In the genomic region with DNA sequence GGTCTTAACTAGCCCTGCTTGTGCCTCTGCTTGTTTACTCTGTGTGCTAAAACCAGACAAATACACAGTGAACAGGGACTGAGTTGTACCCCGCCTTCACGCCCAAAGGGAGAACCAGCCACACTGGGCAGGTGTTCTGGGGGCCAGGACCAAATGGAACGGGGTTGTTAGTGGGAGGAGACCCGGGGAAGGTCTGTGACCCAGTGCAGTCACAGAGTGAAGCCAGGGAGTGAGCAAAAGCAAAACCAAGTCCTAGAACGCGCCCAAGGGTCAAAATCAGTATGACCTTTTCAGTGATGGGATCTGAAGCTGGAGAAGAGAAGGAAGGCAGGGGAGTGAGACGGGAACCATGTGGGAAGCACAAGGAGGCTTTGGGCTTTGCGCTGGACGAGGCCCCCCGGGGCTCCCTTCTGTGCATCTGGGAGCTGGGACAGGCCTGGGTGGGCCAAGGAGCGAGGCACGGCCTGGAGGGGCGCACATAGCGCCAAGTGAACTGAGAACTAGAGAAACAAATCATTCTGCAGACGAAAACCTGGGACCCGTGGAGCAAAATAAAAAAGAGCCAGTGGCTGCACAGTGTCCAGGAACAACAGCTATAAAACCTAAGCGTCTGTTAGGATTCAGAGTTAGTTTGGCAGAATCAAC, we compare ENCODE assay signal across 17 cellular contexts.
A peak's percentile ranks its signal among the peaks of the same experiment; 100 is the strongest.
DNase-seq lines count a peak whose midpoint lies in the region; ATAC-seq and TF ChIP-seq lines count a peak whose summit lies in the region.
"Had no signal": no experiment of that assay in that cellular context is flagged by ENCODE, and none has a peak within 500 bp of the region (broad histone marks: within the 10 kb centered on the region; RNA-seq: fewer than 3 reads in every experiment).

No MANE protein-coding gene starts in this region.

- H3K27ac ChIP-seq in RWPE2 (ENCODE audit: poor library complexity, severe bottlenecking): no peak overlapping the region
- no peak overlapping the region for H3K27ac ChIP-seq in esophagus muscularis mucosa (replicated peaks in 1 of 4)
- no peak overlapping the region for H3K27ac ChIP-seq in neuronal stem cell (replicated peaks; ENCODE audit: low read length)
- H3K27ac ChIP-seq in dorsolateral prefrontal cortex: no peak overlapping the region
- H3K27ac ChIP-seq: 22Rv1, A549, C4-2B, HL-60 had no signal

- intact Hi-C loops in esophagus muscularis mucosa (cut with DNase I) (no loop called here), dorsolateral prefrontal cortex (cut with DNase I) (no loop called here)

- H3K18ac ChIP-seq in neuronal stem cell (ENCODE audit: low read length): no peak overlapping the region

- no peak overlapping the region for H4K91ac ChIP-seq in neuronal stem cell (ENCODE audit: low read depth, low read length, poor library complexity)

- H3K4me1 ChIP-seq in RWPE2 (ENCODE audit: insufficient read depth, poor library complexity, severe bottlenecking) (peaks cover 4% of the 10 kb centered on the region), esophagus muscularis mucosa (no peaks in the 10 kb centered on the region), neuronal stem cell (ENCODE audit: control insufficient read depth in 2 of 2, insufficient read depth in 1 of 2, low read depth in 1 of 2, low read length in 2 of 2) (no peaks in the 10 kb centered on the region)
- H3K4me1 ChIP-seq: A549, Caco-2 had no signal

- ATAC-seq in activated naive CD8-positive, alpha-beta T cell treated with anti-CD3 and anti-CD28 coated beads, Interleukin-2, amount 50 U/mL, for 24 hours: no peak
- 0 out of 3 replicates have a peak, but pooled peaks have one; percentile 19 for ATAC-seq in RWPE2 (ENCODE audit: low read depth)
- ATAC-seq: GM23338 had no signal

- WGBS in esophagus muscularis mucosa: 88% methylated on average over 17 of the region's 17 CpGs
- no CpG with 5 or more reads among the region's 17 CpGs for WGBS in neuronal stem cell (ENCODE audit: extremely low coverage in 2 of 2, insufficient read length in 2 of 2, insufficient replicate concordance in 1 of 2), 2 donors

- no peak overlapping the region for H2BK12ac ChIP-seq in neuronal stem cell (ENCODE audit: low read length)

- H2AK5ac ChIP-seq in neuronal stem cell (ENCODE audit: low read depth, low read length): no peak overlapping the region

- no peaks in the 10 kb centered on the region for H3K27me3 ChIP-seq in RWPE2 (ENCODE audit: insufficient read depth, poor library complexity, severe bottlenecking)
- no peaks in the 10 kb centered on the region for H3K27me3 ChIP-seq in esophagus muscularis mucosa
- no peaks in the 10 kb centered on the region for H3K27me3 ChIP-seq in neuronal stem cell (ENCODE audit: control insufficient read depth in 3 of 3, insufficient read depth in 3 of 3, low read depth in 1 of 3, low read length in 3 of 3)
- H3K27me3 ChIP-seq in dorsolateral prefrontal cortex: no peaks in the 10 kb centered on the region

- no peak overlapping the region for H3K4me2 ChIP-seq in neuronal stem cell (ENCODE audit: insufficient read depth, low read length, poor library complexity, severe bottlenecking)
- H3K4me2 ChIP-seq: A549, GM23338 had no signal

- H3K4ac ChIP-seq in neuronal stem cell (ENCODE audit: low read length): no peak overlapping the region

- no peak for TF ChIP-seq POLR2A in esophagus muscularis mucosa (IDR thresholded peaks at IDR 0.05; ENCODE audit: low read depth)

- H3K27ac Mint-ChIP-seq in activated naive CD8-positive, alpha-beta T cell: peak overlapping the region; percentile 64
- no peak overlapping the region for H3K27ac Mint-ChIP-seq in activated naive CD8-positive, alpha-beta T cell treated with anti-CD3 and anti-CD28 coated beads, Interleukin-2, amount 50 U/mL, for 24 hours
- H3K27ac Mint-ChIP-seq: CD4-positive, alpha-beta T cell; GM23338 had no signal

- peak overlapping the region; percentile 19 for H2BK5ac ChIP-seq in neuronal stem cell (ENCODE audit: low read length)

- H3K27me3 Mint-ChIP-seq in activated naive CD8-positive, alpha-beta T cell: no peaks in the 10 kb centered on the region
- no peaks in the 10 kb centered on the region for H3K27me3 Mint-ChIP-seq in activated naive CD8-positive, alpha-beta T cell treated with anti-CD3 and anti-CD28 coated beads, Interleukin-2, amount 50 U/mL, for 24 hours
- H3K27me3 Mint-ChIP-seq: CD4-positive, alpha-beta T cell had no signal

- no peak for TF ChIP-seq EP300 in esophagus muscularis mucosa (IDR thresholded peaks at IDR 0.05)

- no peaks in the 10 kb centered on the region for H3K79me1 ChIP-seq in neuronal stem cell (ENCODE audit: low read depth, low read length)

- no peak overlapping the region for H2BK120ac ChIP-seq in neuronal stem cell (ENCODE audit: low read depth, low read length)

- no peak overlapping the region for H3K23ac ChIP-seq in neuronal stem cell (ENCODE audit: low read depth, low read length, poor library complexity)

- TF ChIP-seq CTCF in RWPE2 (IDR thresholded peaks at IDR 0.05; ENCODE audit: poor library complexity, severe bottlenecking): no peak
- TF ChIP-seq CTCF in esophagus muscularis mucosa (IDR thresholded peaks at IDR 0.05): no peak
- TF ChIP-seq CTCF in dorsolateral prefrontal cortex (IDR thresholded peaks at IDR 0.05 in 54 of 56, conservative IDR thresholded peaks at IDR 0.05 in 2 of 56; ENCODE audit: low read depth in 1 of 56, partially characterized antibody in 56 of 56): no peak

- no peak overlapping the region for H3K14ac ChIP-seq in neuronal stem cell (ENCODE audit: low read length)

- H3K9me3 Mint-ChIP-seq in activated naive CD8-positive, alpha-beta T cell (ENCODE audit: low read depth): no peaks in the 10 kb centered on the region
- H3K9me3 Mint-ChIP-seq in activated naive CD8-positive, alpha-beta T cell treated with anti-CD3 and anti-CD28 coated beads, Interleukin-2, amount 50 U/mL, for 24 hours: peaks cover 10% of the 10 kb centered on the region

- H3K36me3 ChIP-seq in RWPE2 (ENCODE audit: low read depth) (no peaks in the 10 kb centered on the region), esophagus muscularis mucosa (no peaks in the 10 kb centered on the region), neuronal stem cell (replicated peaks in 1 of 2; ENCODE audit: control insufficient read depth in 2 of 2, insufficient read depth in 2 of 2, low read length in 2 of 2) (no peaks in the 10 kb centered on the region)

- DNase-seq in activated naive CD8-positive, alpha-beta T cell treated with anti-CD3 and anti-CD28 coated beads, Interleukin-2, amount 50 U/mL, for 24 hours: no peak
- DNase-seq in RWPE2 (ENCODE audit: low spot score) (no peak), esophagus muscularis mucosa (ENCODE audit: extremely low spot score) (peak; percentile 86), neuronal stem cell (ENCODE audit: low spot score) (no peak), dorsolateral prefrontal cortex (no peak), NCI-H2171 treated with DMSO at 0.1 percent for 48 hours (lab: John Stamatoyannopoulos, UW) (no peak), NCI-H526 (lab: John Stamatoyannopoulos, UW) (no peak)
- DNase-seq: AML-193; Caco-2; CD4-positive, alpha-beta T cell; HCEC 1CT had no signal

- H3K9me3 ChIP-seq in RWPE2 (ENCODE audit: severe bottlenecking) (no peaks in the 10 kb centered on the region), esophagus muscularis mucosa (peaks cover 0 to 5% (median 0%) of the 10 kb centered on the region in 4 donors), neuronal stem cell (replicated peaks in 1 of 2; ENCODE audit: control insufficient read depth in 2 of 2, insufficient read depth in 1 of 2, low read depth in 1 of 2, low read length in 2 of 2) (no peaks in the 10 kb centered on the region)
- H3K9me3 ChIP-seq: Caco-2 had no signal

- no peak overlapping the region for H3K4me3 Mint-ChIP-seq in activated naive CD8-positive, alpha-beta T cell
- no peak overlapping the region for H3K4me3 Mint-ChIP-seq in activated naive CD8-positive, alpha-beta T cell treated with anti-CD3 and anti-CD28 coated beads, Interleukin-2, amount 50 U/mL, for 24 hours
- H3K4me3 Mint-ChIP-seq: CD4-positive, alpha-beta T cell; GM23338 had no signal

- H3K9ac ChIP-seq in neuronal stem cell (ENCODE audit: low read depth, low read length, poor library complexity): no peak overlapping the region

- no peak overlapping the region for H2AFZ ChIP-seq in neuronal stem cell (ENCODE audit: low read length)
- H2AFZ ChIP-seq: GM23338 had no signal

- no peak overlapping the region for H4K8ac ChIP-seq in neuronal stem cell (ENCODE audit: low read depth, low read length)

- peaks cover 3% of the 10 kb centered on the region for H3K36me3 Mint-ChIP-seq in activated naive CD8-positive, alpha-beta T cell
- no peaks in the 10 kb centered on the region for H3K36me3 Mint-ChIP-seq in activated naive CD8-positive, alpha-beta T cell treated with anti-CD3 and anti-CD28 coated beads, Interleukin-2, amount 50 U/mL, for 24 hours (ENCODE audit: low read depth)

- H3K4me1 Mint-ChIP-seq in activated naive CD8-positive, alpha-beta T cell (ENCODE audit: low read depth): no peaks in the 10 kb centered on the region
- no peaks in the 10 kb centered on the region for H3K4me1 Mint-ChIP-seq in activated naive CD8-positive, alpha-beta T cell treated with anti-CD3 and anti-CD28 coated beads, Interleukin-2, amount 50 U/mL, for 24 hours
- H3K4me1 Mint-ChIP-seq: GM23338 had no signal

- H2BK15ac ChIP-seq in neuronal stem cell (ENCODE audit: low read length): no peak overlapping the region

- no peak overlapping the region for H3K4me3 ChIP-seq in RWPE2 (ENCODE audit: severe bottlenecking)
- no peak overlapping the region for H3K4me3 ChIP-seq in esophagus muscularis mucosa
- no peak overlapping the region for H3K4me3 ChIP-seq in neuronal stem cell (ENCODE audit: low read length in 2 of 2)
- no peak overlapping the region for H3K4me3 ChIP-seq in dorsolateral prefrontal cortex
- H3K4me3 ChIP-seq: A549, GM23338 had no signal
